1 cellular context compared by ENCODE assay signal in genomic region chr9:6080154-6080716, GRCh38.
TF ChIP-seq lines count a peak whose summit lies in the region.

No MANE protein-coding gene starts in this region.

TF ChIP-seq in H1, 55 proteins besides CTCF, POLR2A, EP300 and RAD21 (continued from another document):
- TF ChIP-seq E2F6 (IDR thresholded peaks at IDR 0.05): no peak; the same call in 1 of the 2 replicates
- no peak for TF ChIP-seq BRCA1 (IDR thresholded peaks at IDR 0.05; ENCODE audit: low read depth, low read length)
- no peak for TF ChIP-seq CTBP2 (IDR thresholded peaks at IDR 0.05; ENCODE audit: borderline replicate concordance, insufficient read depth, insufficient read length, low read length)
- no peak for TF ChIP-seq PHF8 (conservative IDR thresholded peaks at IDR 0.05; ENCODE audit: low read depth, low read length)
- TF ChIP-seq SP4 (IDR thresholded peaks at IDR 0.05; ENCODE audit: low read length): peak; percentile 68; the same call in 1 of the 2 replicates
- no peak for TF ChIP-seq TCF12 (IDR thresholded peaks at IDR 0.05; ENCODE audit: low read depth, low read length)
- TF ChIP-seq HDAC6 (IDR thresholded peaks at IDR 0.05; ENCODE audit: low read depth, low read length): no peak
- no peak for TF ChIP-seq ATF3 (IDR thresholded peaks at IDR 0.05; ENCODE audit: insufficient read depth, low read depth, low read length)
- no peak for TF ChIP-seq GTF2F1 (IDR thresholded peaks at IDR 0.05; ENCODE audit: borderline replicate concordance, low read depth, low read length)
- no peak for TF ChIP-seq RFX5 (IDR thresholded peaks at IDR 0.05; ENCODE audit: borderline replicate concordance, low read depth, low read length)
- no peak for TF ChIP-seq BCL11A (IDR thresholded peaks at IDR 0.05; ENCODE audit: low read depth in 2 of 2, low read length in 2 of 2)
- peak; percentile 72; the same call in 1 of the 2 replicates for TF ChIP-seq JUND (IDR thresholded peaks at IDR 0.05; ENCODE audit: low read length)
- peak; percentile 12 for TF ChIP-seq ASH2L (IDR thresholded peaks at IDR 0.05; ENCODE audit: low read length)
- TF ChIP-seq SP1 (IDR thresholded peaks at IDR 0.05; ENCODE audit: low read depth, low read length): no peak; the same call in none of the 2 replicates
- TF ChIP-seq JUN (IDR thresholded peaks at IDR 0.05; ENCODE audit: low read depth, low read length): no peak
- no peak for TF ChIP-seq MAFK (IDR thresholded peaks at IDR 0.05; ENCODE audit: low read depth, low read length)
- TF ChIP-seq TAF1 (IDR thresholded peaks at IDR 0.05; ENCODE audit: low read depth, low read length): peak; percentile 58; the same call in 1 of the 2 replicates
- no peak for TF ChIP-seq POU5F1 (IDR thresholded peaks at IDR 0.05; ENCODE audit: low read depth, low read length)
- TF ChIP-seq SUZ12 (IDR thresholded peaks at IDR 0.05; ENCODE audit: low read length): no peak
- no peak for TF ChIP-seq RBBP5 (IDR thresholded peaks at IDR 0.05; ENCODE audit: borderline replicate concordance, low read depth, low read length)
- peak; percentile 48; the same call in 1 of the 2 replicates for TF ChIP-seq MAX (IDR thresholded peaks at IDR 0.05)
